14 cellular contexts compared by ENCODE assay signal in genomic region chr3:186586245-186586644, GRCh38. TPM values are rescaled to one million over a fixed set of nuclear protein-coding genes. Genes with fewer than 3 reads are reported as not detected.
"Had no signal": no experiment of that assay in that cellular context is flagged by ENCODE, and none has a peak within 500 bp of the region (broad histone marks: within the 10 kb centered on the region; RNA-seq: fewer than 3 reads in every experiment).

No MANE protein-coding gene starts in this region.

RNA-seq across cellular contexts. Expression of gene AHSG, which starts 26.6 kb away (rescaled TPM):
- total RNA-seq: activated B cell treated with CpG ODN at 0.5 μM for 24 hours; activated CD4-positive, alpha-beta memory T cell treated with anti-CD3 and anti-CD28 coated beads for 36 hours; activated CD4-positive, alpha-beta memory T cell treated with anti-CD3 and anti-CD28 coated beads, Interleukin-2, amount 10 ng/mL, durations not matched to agents 7 days and 5 days; activated CD4-positive, alpha-beta T cell treated with anti-CD3 and anti-CD28 coated beads for 36 hours; activated CD4-positive, alpha-beta T cell treated with anti-CD3 and anti-CD28 coated beads, Interleukin-2, amount 10 ng/mL, durations not matched to agents 24 days and 14 days; activated CD4-positive, alpha-beta T cell treated with anti-CD3 and anti-CD28 coated beads, Interleukin-2, amount 10 ng/mL, durations not matched to agents 7 days and 5 days; activated CD8-positive, alpha-beta memory T cell treated with anti-CD3 and anti-CD28 coated beads for 36 hours; activated CD8-positive, alpha-beta memory T cell treated with anti-CD3 and anti-CD28 coated beads, Interleukin-2, amount 10 ng/mL, durations not matched to agents 7 days and 5 days; activated CD8-positive, alpha-beta T cell treated with anti-CD3 and anti-CD28 coated beads for 36 hours; activated CD8-positive, alpha-beta T cell treated with anti-CD3 and anti-CD28 coated beads, Interleukin-2, amount 10 ng/mL, durations not matched to agents 7 days and 5 days; T-helper 1 cell treated with Interleukin-12 subunit alpha and Interleukin-12 subunit beta and Interleukin-4 antibody, amounts not matched to agents 30 ng/mL and 1 ng/mL, for 36 hours; T-helper 2 cell treated with Interferon-gamma antibody and Interleukin-4, amounts not matched to agents 100 ng/mL and 5 ng/mL, for 36 hours had no signal

RNA-seq across cellular contexts. Expression of gene FETUB, which starts 54.0 kb away (rescaled TPM):
- total RNA-seq: activated B cell treated with CpG ODN at 0.5 μM for 24 hours; activated CD4-positive, alpha-beta memory T cell treated with anti-CD3 and anti-CD28 coated beads for 36 hours; activated CD4-positive, alpha-beta memory T cell treated with anti-CD3 and anti-CD28 coated beads, Interleukin-2, amount 10 ng/mL, durations not matched to agents 7 days and 5 days; activated CD4-positive, alpha-beta T cell treated with anti-CD3 and anti-CD28 coated beads for 36 hours; activated CD4-positive, alpha-beta T cell treated with anti-CD3 and anti-CD28 coated beads, Interleukin-2, amount 10 ng/mL, durations not matched to agents 24 days and 14 days; activated CD4-positive, alpha-beta T cell treated with anti-CD3 and anti-CD28 coated beads, Interleukin-2, amount 10 ng/mL, durations not matched to agents 7 days and 5 days; activated CD8-positive, alpha-beta memory T cell treated with anti-CD3 and anti-CD28 coated beads for 36 hours; activated CD8-positive, alpha-beta memory T cell treated with anti-CD3 and anti-CD28 coated beads, Interleukin-2, amount 10 ng/mL, durations not matched to agents 7 days and 5 days; activated CD8-positive, alpha-beta T cell treated with anti-CD3 and anti-CD28 coated beads for 36 hours; activated CD8-positive, alpha-beta T cell treated with anti-CD3 and anti-CD28 coated beads, Interleukin-2, amount 10 ng/mL, durations not matched to agents 7 days and 5 days; T-cell; T-helper 1 cell treated with Interleukin-12 subunit alpha and Interleukin-12 subunit beta and Interleukin-4 antibody, amounts not matched to agents 30 ng/mL and 1 ng/mL, for 36 hours; T-helper 2 cell treated with Interferon-gamma antibody and Interleukin-4, amounts not matched to agents 100 ng/mL and 5 ng/mL, for 36 hours; WTC11 had no signal
